Comparison of ENCODE assay signal across 8 cellular contexts in the genomic region with DNA sequence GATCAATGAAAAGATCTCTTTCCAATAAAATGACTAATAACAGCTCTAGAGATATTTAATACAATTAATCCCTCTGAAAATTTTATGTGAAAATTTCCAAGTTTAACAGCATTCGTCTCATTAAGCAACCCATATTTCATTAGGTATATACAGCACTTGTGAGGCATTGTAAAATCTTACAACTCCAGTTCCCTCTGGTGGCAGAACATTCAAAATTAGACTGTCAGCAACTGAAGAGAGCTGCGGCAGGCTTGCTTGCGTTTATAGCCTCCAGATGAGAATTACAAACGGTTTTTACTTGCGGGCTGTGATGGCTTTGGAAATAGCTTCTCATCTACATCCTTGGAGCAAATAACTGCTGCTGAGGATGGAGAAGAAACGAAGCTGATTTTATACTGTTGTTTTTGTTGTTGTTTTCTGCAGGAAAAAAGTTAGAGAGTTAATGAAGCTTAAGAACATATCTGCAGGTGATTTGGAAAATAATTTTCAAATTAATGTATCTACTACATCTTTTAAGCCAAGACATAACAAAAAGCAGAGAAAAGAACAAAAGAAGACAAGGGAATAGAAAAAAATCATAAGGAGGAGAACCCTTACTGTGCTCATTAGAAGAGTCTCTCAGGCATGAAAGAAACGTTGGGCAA.
A peak's percentile ranks its signal among the peaks of the same experiment; 100 is the strongest.
DNase-seq lines count a peak whose midpoint lies in the region; ATAC-seq, FAIRE-seq and TF ChIP-seq lines count a peak whose summit lies in the region.

No MANE protein-coding gene starts in this region.

- TF ChIP-seq RAD21 in K562 (CRISPR knock-in tag; conservative IDR thresholded peaks at IDR 0.05 in 1 of 2, IDR thresholded peaks at IDR 0.05 in 1 of 2) (no peak), liver (IDR thresholded peaks at IDR 0.05) (peak; percentile 52 to 69)

- H3K36me3 ChIP-seq in K562 (ENCODE audit: control insufficient read depth, insufficient read depth, low read length) (no peaks in the 10 kb centered on the region), liver (ENCODE audit: control insufficient read depth in 4 of 4, insufficient read depth in 3 of 4, low read depth in 1 of 4, low read length in 3 of 4) (no peaks in the 10 kb centered on the region)

- WGBS in K562 (ENCODE audit: insufficient coverage, low coverage, missing lambda C conversion rate) = under 1% methylated on average over 7 of the region's 7 CpGs
- 36% methylated on average over 7 of the region's 7 CpGs for WGBS in liver

- POLR2A ChIA-PET in K562 (lab: Yijun Ruan, JAX) = no interaction called here

- H3K9ac ChIP-seq in K562 (ENCODE audit: insufficient read depth in 1 of 2, low read depth in 2 of 2, low read length in 2 of 2) = no peak overlapping the region
- H3K9ac ChIP-seq in liver (ENCODE audit: low read depth in 1 of 2, low read length in 2 of 2) = no peak overlapping the region

- H3K4me3 ChIP-seq in NB4 (ENCODE audit: low read depth, low read length) (no peak overlapping the region), K562 (no peak overlapping the region), liver (ENCODE audit: low read depth in 1 of 3, low read length in 3 of 3) (no peak overlapping the region)

- H3K4me1 ChIP-seq in K562 (replicated peaks in 1 of 2; ENCODE audit: control insufficient read depth in 2 of 2, insufficient read depth in 2 of 2, low read length in 2 of 2) (no peaks in the 10 kb centered on the region), liver (ENCODE audit: control insufficient read depth in 4 of 4, insufficient read depth in 4 of 4, low read length in 3 of 4) (peaks cover 0 to 5% (median 0%) of the 10 kb centered on the region in 4 donors)

- H3K9me1 ChIP-seq in K562 (ENCODE audit: control insufficient read depth, insufficient read depth, low read length) = no peaks in the 10 kb centered on the region

- H3K4me1 Mint-ChIP-seq in stimulated activated effector memory CD8-positive, alpha-beta T cell treated with anti-CD3 and anti-CD28 coated beads, Interleukin-12 subunit alpha, Interleukin-12 subunit beta, amount 100 ng/mL, for 72 hours = no peaks in the 10 kb centered on the region
- peaks cover 8% of the 10 kb centered on the region for H3K4me1 Mint-ChIP-seq in endothelial cell (ENCODE audit: unreplicated experiment)

- H3K9me3 Mint-ChIP-seq in stimulated activated effector memory CD8-positive, alpha-beta T cell treated with anti-CD3 and anti-CD28 coated beads, Interleukin-12 subunit alpha, Interleukin-12 subunit beta, amount 100 ng/mL, for 72 hours = peaks cover 18% of the 10 kb centered on the region
- H3K9me3 Mint-ChIP-seq in endothelial cell (ENCODE audit: unreplicated experiment) = no peaks in the 10 kb centered on the region

- TF ChIP-seq CTCF in NB4 (IDR thresholded peaks at IDR 0.05; ENCODE audit: low read depth, low read length) (no peak), K562 (IDR thresholded peaks at IDR 0.05 in 2 of 3, conservative IDR thresholded peaks at IDR 0.05 in 1 of 3; ENCODE audit: insufficient read depth in 2 of 3, low read depth in 1 of 3, low read length in 3 of 3) (no peak), liver (IDR thresholded peaks at IDR 0.05; ENCODE audit: low read depth, low read length, missing input control) (peak; percentile 31), endothelial cell (IDR thresholded peaks at IDR 0.05; ENCODE audit: unreplicated experiment) (no peak)

- peaks cover 4% of the 10 kb centered on the region for H3K27me3 Mint-ChIP-seq in endothelial cell (ENCODE audit: unreplicated experiment)

- FAIRE-seq in K562 (lab: Jason Lieb, UNC) = no peak

- no peak overlapping the region for H3K4me3 Mint-ChIP-seq in stimulated activated effector memory CD8-positive, alpha-beta T cell treated with anti-CD3 and anti-CD28 coated beads, Interleukin-12 subunit alpha, Interleukin-12 subunit beta, amount 100 ng/mL, for 72 hours
- no peak overlapping the region for H3K4me3 Mint-ChIP-seq in endothelial cell (ENCODE audit: unreplicated experiment)

- CTCF ChIA-PET in K562 (lab: Yijun Ruan, JAX; ENCODE audit: low intra/inter-chr PET ratio) = no interaction called here

- DNase-seq in AG08396 (ENCODE audit: low spot score) (peak; percentile 27), NB4 (ENCODE audit: low read depth) (peak; percentile 68), K562 (ENCODE audit: extremely low read depth in 1 of 4, low spot score in 3 of 4) (no peak), endothelial cell (ENCODE audit: low spot score) (no peak)
- DNase-seq in stimulated activated effector memory CD8-positive, alpha-beta T cell treated with anti-CD3 and anti-CD28 coated beads, Interleukin-12 subunit alpha, Interleukin-12 subunit beta, amount 100 ng/mL, for 72 hours (ENCODE audit: low spot score in 2 of 2) = no peak
- DNase-seq in activated CD4-positive, alpha-beta T cell treated with anti-CD3 and anti-CD28 coated beads, Interleukin-2, amount 50 U/mL, for 4 hours = no peak

- H3K27ac ChIP-seq in K562 (ENCODE audit: extremely low read depth, low read depth, low read length) = no peak overlapping the region
- H3K27ac ChIP-seq in liver (ENCODE audit: low read depth in 1 of 2, low read length in 2 of 2) = no peak overlapping the region

- no peak overlapping the region for H2AFZ ChIP-seq in K562 (ENCODE audit: low read depth, low read length)

- no peak for TF ChIP-seq EP300 in K562 (IDR thresholded peaks at IDR 0.05; ENCODE audit: low read length)

- in situ Hi-C loops in K562 (cut with MboI) = no loop called here

- H3K9me3 ChIP-seq in K562 (replicated peaks; ENCODE audit: control insufficient read depth, insufficient read depth, low read depth, low read length) (no peaks in the 10 kb centered on the region), liver (ENCODE audit: control insufficient read depth in 4 of 4, low read length in 3 of 4) (no peaks in the 10 kb centered on the region)

- BruUV-seq in K562 (replicated peaks; lab: Mats Ljungman, UMichigan) = no TSS peak

- H3K79me2 ChIP-seq in K562 (ENCODE audit: control insufficient read depth, insufficient read depth, low read length) = no peaks in the 10 kb centered on the region

- no peaks in the 10 kb centered on the region for H3K27me3 ChIP-seq in K562 (ENCODE audit: control insufficient read depth in 2 of 2, insufficient read depth in 2 of 2, low read length in 2 of 2)
- H3K27me3 ChIP-seq in liver (ENCODE audit: control insufficient read depth in 4 of 4, insufficient read depth in 4 of 4, low read length in 3 of 4) = no peaks in the 10 kb centered on the region

- H3K4me2 ChIP-seq in K562 (ENCODE audit: insufficient read depth, low read length) = no peak overlapping the region

- H3K36me3 Mint-ChIP-seq in stimulated activated effector memory CD8-positive, alpha-beta T cell treated with anti-CD3 and anti-CD28 coated beads, Interleukin-12 subunit alpha, Interleukin-12 subunit beta, amount 100 ng/mL, for 72 hours = no peaks in the 10 kb centered on the region
- no peaks in the 10 kb centered on the region for H3K36me3 Mint-ChIP-seq in endothelial cell (ENCODE audit: low read depth, unreplicated experiment)

- TF ChIP-seq POLR2A in NB4 (IDR thresholded peaks at IDR 0.05; ENCODE audit: extremely low read depth, insufficient read length) = no peak
- no peak for TF ChIP-seq POLR2A in K562 (conservative IDR thresholded peaks at IDR 0.05)

- intact Hi-C loops in K562 (cut with micrococcal nuclease) = no loop called here

- H4K20me1 ChIP-seq in K562 (replicated peaks; ENCODE audit: control insufficient read depth, insufficient read depth, low read length) = no peaks in the 10 kb centered on the region

- no peak overlapping the region for H3K27ac Mint-ChIP-seq in stimulated activated effector memory CD8-positive, alpha-beta T cell treated with anti-CD3 and anti-CD28 coated beads, Interleukin-12 subunit alpha, Interleukin-12 subunit beta, amount 100 ng/mL, for 72 hours
- H3K27ac Mint-ChIP-seq in endothelial cell (ENCODE audit: unreplicated experiment) = no peak overlapping the region

- ATAC-seq in K562 (no peak), GM21529 (IDR thresholded peaks at IDR 0.05; ENCODE audit: unreplicated experiment) (no peak)
- ATAC-seq in stimulated activated effector memory CD8-positive, alpha-beta T cell treated with anti-CD3 and anti-CD28 coated beads, Interleukin-12 subunit alpha, Interleukin-12 subunit beta, amount 100 ng/mL, for 72 hours = no peak

TF ChIP-seq in K562, 482 proteins besides CTCF, POLR2A, EP300 and RAD21:
- TF ChIP-seq CEBPB (tag; IDR thresholded peaks at IDR 0.05) (peak; percentile 21; the same call in 1 of the 2 replicates), ZNF76 (CRISPR knock-in tag; IDR thresholded peaks at IDR 0.05; ENCODE audit: borderline replicate concordance) (no peak)

TF ChIP-seq in liver, 16 proteins besides CTCF, POLR2A, EP300 and RAD21 (continues in another document):
- TF ChIP-seq, protein P1, sequence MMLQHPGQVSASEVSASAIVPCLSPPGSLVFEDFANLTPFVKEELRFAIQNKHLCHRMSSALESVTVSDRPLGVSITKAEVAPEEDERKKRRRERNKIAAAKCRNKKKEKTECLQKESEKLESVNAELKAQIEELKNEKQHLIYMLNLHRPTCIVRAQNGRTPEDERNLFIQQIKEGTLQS (IDR thresholded peaks at IDR 0.05) = no peak
- TF ChIP-seq SP1 (IDR thresholded peaks at IDR 0.05) = no peak
- TF ChIP-seq EGR1 (IDR thresholded peaks at IDR 0.05; ENCODE audit: low read depth in 2 of 2) = no peak
- TF ChIP-seq HNF4G (IDR thresholded peaks at IDR 0.05) = no peak
- TF ChIP-seq, protein P2, sequence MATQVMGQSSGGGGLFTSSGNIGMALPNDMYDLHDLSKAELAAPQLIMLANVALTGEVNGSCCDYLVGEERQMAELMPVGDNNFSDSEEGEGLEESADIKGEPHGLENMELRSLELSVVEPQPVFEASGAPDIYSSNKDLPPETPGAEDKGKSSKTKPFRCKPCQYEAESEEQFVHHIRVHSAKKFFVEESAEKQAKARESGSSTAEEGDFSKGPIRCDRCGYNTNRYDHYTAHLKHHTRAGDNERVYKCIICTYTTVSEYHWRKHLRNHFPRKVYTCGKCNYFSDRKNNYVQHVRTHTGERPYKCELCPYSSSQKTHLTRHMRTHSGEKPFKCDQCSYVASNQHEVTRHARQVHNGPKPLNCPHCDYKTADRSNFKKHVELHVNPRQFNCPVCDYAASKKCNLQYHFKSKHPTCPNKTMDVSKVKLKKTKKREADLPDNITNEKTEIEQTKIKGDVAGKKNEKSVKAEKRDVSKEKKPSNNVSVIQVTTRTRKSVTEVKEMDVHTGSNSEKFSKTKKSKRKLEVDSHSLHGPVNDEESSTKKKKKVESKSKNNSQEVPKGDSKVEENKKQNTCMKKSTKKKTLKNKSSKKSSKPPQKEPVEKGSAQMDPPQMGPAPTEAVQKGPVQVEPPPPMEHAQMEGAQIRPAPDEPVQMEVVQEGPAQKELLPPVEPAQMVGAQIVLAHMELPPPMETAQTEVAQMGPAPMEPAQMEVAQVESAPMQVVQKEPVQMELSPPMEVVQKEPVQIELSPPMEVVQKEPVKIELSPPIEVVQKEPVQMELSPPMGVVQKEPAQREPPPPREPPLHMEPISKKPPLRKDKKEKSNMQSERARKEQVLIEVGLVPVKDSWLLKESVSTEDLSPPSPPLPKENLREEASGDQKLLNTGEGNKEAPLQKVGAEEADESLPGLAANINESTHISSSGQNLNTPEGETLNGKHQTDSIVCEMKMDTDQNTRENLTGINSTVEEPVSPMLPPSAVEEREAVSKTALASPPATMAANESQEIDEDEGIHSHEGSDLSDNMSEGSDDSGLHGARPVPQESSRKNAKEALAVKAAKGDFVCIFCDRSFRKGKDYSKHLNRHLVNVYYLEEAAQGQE (IDR thresholded peaks at IDR 0.05) = no peak
- no peak for TF ChIP-seq HNF4A (conservative IDR thresholded peaks at IDR 0.05)

Comparison
In these comparisons a context has a peak if more than half of its experiments do, and no peak if none do; other contexts are left out.
1. DNase-seq: peak in AG08396 (single experiment) and NB4 (single experiment); none in K562 (0 of 4), stimulated activated effector memory CD8-positive, alpha-beta T cell treated with anti-CD3 and anti-CD28 coated beads, Interleukin-12 subunit alpha, Interleukin-12 subunit beta, amount 100 ng/mL, for 72 hours (0 of 2), activated CD4-positive, alpha-beta T cell treated with anti-CD3 and anti-CD28 coated beads, Interleukin-2, amount 50 U/mL, for 4 hours (0 of 2) and endothelial cell (single experiment).